Comparison of ENCODE assay signal across 9 cellular contexts in genomic region chr15:60649845-60650548, GRCh38.
DNase-seq lines count a peak whose midpoint lies in the region; ATAC-seq and TF ChIP-seq lines count a peak whose summit lies in the region.
"Had no signal": no experiment of that assay in that cellular context is flagged by ENCODE, and none has a peak within 500 bp of the region (broad histone marks: within the 10 kb centered on the region; RNA-seq: fewer than 3 reads in every experiment).

No MANE protein-coding gene starts in this region.

- H2AFZ ChIP-seq in osteoblast (ENCODE audit: low read length), result no peak overlapping the region

- in situ Hi-C loops in GM13977 (cut with MboI; ENCODE audit: low pct_unique_long_range_greater_than_20kb, low sequenced_read_pairs, unreplicated experiment), result no loop called here

- H3K4me1 Mint-ChIP-seq in activated T-cell treated with anti-CD3 and anti-CD28 coated beads, Interleukin-2, amount 50 U/mL, for 24 hours (ENCODE audit: low read depth), result peaks cover 56% of the 10 kb centered on the region

- H3K36me3 Mint-ChIP-seq in activated T-cell treated with anti-CD3 and anti-CD28 coated beads, Interleukin-2, amount 50 U/mL, for 24 hours (ENCODE audit: low read depth), result no peaks in the 10 kb centered on the region

- H3K79me2 ChIP-seq in osteoblast (ENCODE audit: insufficient read depth, low read length), result no peaks in the 10 kb centered on the region

- peak overlapping the region; percentile 68 for H3K4me3 Mint-ChIP-seq in activated T-cell treated with anti-CD3 and anti-CD28 coated beads, Interleukin-2, amount 50 U/mL, for 24 hours

- no peaks in the 10 kb centered on the region for H3K27me3 ChIP-seq in osteoblast (ENCODE audit: insufficient read depth, low read length)

- no peaks in the 10 kb centered on the region for H3K36me3 ChIP-seq in osteoblast (ENCODE audit: insufficient read depth, low read length)

- no peak overlapping the region for H3K27ac ChIP-seq in osteoblast (ENCODE audit: low read depth, low read length)

- TF ChIP-seq CTCF in GM13977 (IDR thresholded peaks at IDR 0.05; ENCODE audit: extremely low read depth, insufficient read depth, missing control alignments) (peak; percentile 27), osteoblast (IDR thresholded peaks at IDR 0.05; ENCODE audit: extremely low read depth, low read depth, low read length) (no peak)

- no peaks in the 10 kb centered on the region for H3K9me3 ChIP-seq in osteoblast (ENCODE audit: low read depth, low read length)

- peak overlapping the region; percentile 5 for H3K4me3 ChIP-seq in osteoblast (ENCODE audit: insufficient read depth, low read length)
- H3K4me3 ChIP-seq: skin epidermis had no signal

- H3K4me2 ChIP-seq in osteoblast (ENCODE audit: insufficient read depth, low read length), result no peak overlapping the region

- no peaks in the 10 kb centered on the region for H3K9me3 Mint-ChIP-seq in activated T-cell treated with anti-CD3 and anti-CD28 coated beads, Interleukin-2, amount 50 U/mL, for 24 hours

- H4K20me1 ChIP-seq in osteoblast (ENCODE audit: insufficient read depth, low read length), result no peaks in the 10 kb centered on the region

- H3K4me1 ChIP-seq in osteoblast (ENCODE audit: insufficient read depth, low read length), result peaks cover under 1% of the 10 kb centered on the region

- ATAC-seq in HG03066 (IDR thresholded peaks at IDR 0.05; ENCODE audit: low read depth, unreplicated experiment) (peak; percentile 47), GM18519 (IDR thresholded peaks at IDR 0.05; ENCODE audit: low FRiP score, unreplicated experiment) (no peak)

- DNase-seq in GM13977 (ENCODE audit: low spot score) (peak; percentile 40), osteoblast (ENCODE audit: insufficient read length, low spot score, missing footprints) (no peak), COR-L47 (lab: John Stamatoyannopoulos, UW) (no peak), HuH-7 (ENCODE audit: low spot score) (no peak), KG1 (lab: John Stamatoyannopoulos, UW) (no peak)
- peak; percentile 66 for DNase-seq in activated T-cell treated with anti-CD3 and anti-CD28 coated beads, Interleukin-2, amount 50 U/mL, for 24 hours

- no peaks in the 10 kb centered on the region for H3K27me3 Mint-ChIP-seq in activated T-cell treated with anti-CD3 and anti-CD28 coated beads, Interleukin-2, amount 50 U/mL, for 24 hours

- H3K27ac Mint-ChIP-seq in activated T-cell treated with anti-CD3 and anti-CD28 coated beads, Interleukin-2, amount 50 U/mL, for 24 hours, result peak overlapping the region; percentile 89

Comparison
In these comparisons a context has a peak if more than half of its experiments do, and no peak if none do; other contexts are left out.
1. DNase-seq: peak in GM13977 (single experiment) and activated T-cell treated with anti-CD3 and anti-CD28 coated beads, Interleukin-2, amount 50 U/mL, for 24 hours (single experiment); none in osteoblast (single experiment), COR-L47 (single experiment), HuH-7 (single experiment) and KG1 (single experiment).